In the genomic region with DNA sequence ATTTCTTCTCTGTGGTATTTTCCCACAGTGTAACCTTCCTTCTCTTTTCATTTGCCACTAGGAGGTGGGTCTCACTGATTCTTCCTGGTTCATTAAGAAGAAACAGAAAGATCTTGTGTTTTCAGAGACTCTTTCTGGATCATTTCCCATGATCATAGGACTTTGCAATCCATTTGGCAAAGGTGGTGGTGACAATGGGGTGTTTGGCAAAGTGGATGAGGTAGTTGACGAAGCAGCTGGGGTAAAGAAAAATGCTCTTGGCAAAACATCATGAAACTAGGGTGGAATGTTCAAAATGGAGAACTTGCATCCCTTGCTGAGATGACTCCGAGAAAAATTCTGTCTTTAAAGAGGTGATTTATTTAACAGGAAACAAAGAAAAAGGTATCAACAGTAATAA, we compare ENCODE assay signal across 10 cellular contexts. TPM values are rescaled to one million over a fixed set of nuclear protein-coding genes. Genes with fewer than 3 reads are reported as not detected.
DNase-seq lines count a peak whose midpoint lies in the region; ATAC-seq, FAIRE-seq and TF ChIP-seq lines count a peak whose summit lies in the region.
"Had no signal": no experiment of that assay in that cellular context is flagged by ENCODE, and none has a peak within 500 bp of the region (broad histone marks: within the 10 kb centered on the region; RNA-seq: fewer than 3 reads in every experiment).

No MANE protein-coding gene starts in this region.

- no peak overlapping the region for H2BK5ac ChIP-seq in neuronal stem cell (ENCODE audit: low read length)

- H3K4me3 ChIP-seq in AG04449 (ENCODE audit: low read depth, low read length): no peak overlapping the region
- H3K4me3 ChIP-seq in HUES48 (ENCODE audit: low read depth, low read length): no peak overlapping the region
- H3K4me3 ChIP-seq in endodermal cell (ENCODE audit: low read length): no peak overlapping the region
- H3K4me3 ChIP-seq in neuronal stem cell (ENCODE audit: low read length in 2 of 2): no peak overlapping the region

- TF ChIP-seq CTCF in AG04449 (IDR thresholded peaks at IDR 0.05; ENCODE audit: insufficient read depth, low read length, missing control alignments) (no peak), endodermal cell (conservative IDR thresholded peaks at IDR 0.05) (peak; percentile 14)

- H3K27me3 ChIP-seq in HUES48 (ENCODE audit: control insufficient read depth, insufficient read depth, low read length) (no peaks in the 10 kb centered on the region), endodermal cell (ENCODE audit: control insufficient read depth, insufficient read depth, low read length, poor library complexity, severe bottlenecking) (no peaks in the 10 kb centered on the region), neuronal stem cell (ENCODE audit: control insufficient read depth in 3 of 3, insufficient read depth in 3 of 3, low read depth in 1 of 3, low read length in 3 of 3) (no peaks in the 10 kb centered on the region)

- WGBS in endodermal cell (ENCODE audit: insufficient coverage in 1 of 2, insufficient read length in 1 of 2), 2 experiments: 100% methylated on average over 2 of the region's 2 CpGs
- no CpG with 5 or more reads among the region's 2 CpGs for WGBS in neuronal stem cell (ENCODE audit: extremely low coverage in 2 of 2, insufficient read length in 2 of 2, insufficient replicate concordance in 1 of 2), 2 donors

- no peaks in the 10 kb centered on the region for H3K79me1 ChIP-seq in neuronal stem cell (ENCODE audit: low read depth, low read length)

- H3K14ac ChIP-seq in neuronal stem cell (ENCODE audit: low read length): no peak overlapping the region

- no peak overlapping the region for H3K4me3 Mint-ChIP-seq in endodermal cell

- no peak overlapping the region for H2AK5ac ChIP-seq in neuronal stem cell (ENCODE audit: low read depth, low read length)

- peaks cover 14% of the 10 kb centered on the region; the same call in 1 of the 2 replicates for H3K36me3 ChIP-seq in HUES48 (ENCODE audit: control insufficient read depth, insufficient read depth, low read length)
- no peaks in the 10 kb centered on the region for H3K36me3 ChIP-seq in endodermal cell (ENCODE audit: control insufficient read depth, insufficient read depth, low read length)
- H3K36me3 ChIP-seq in neuronal stem cell (replicated peaks in 1 of 2; ENCODE audit: control insufficient read depth in 2 of 2, insufficient read depth in 2 of 2, low read length in 2 of 2): no peaks in the 10 kb centered on the region

- H3K27me3 Mint-ChIP-seq in endodermal cell (ENCODE audit: insufficient read depth): no peaks in the 10 kb centered on the region

- CTCF ChIA-PET in AG04449 (lab: Yijun Ruan, JAX): interaction anchor here (0.8 to 1.7 kb wide), 2 partner anchors 8 to 19 kb away, joined by 3 to 9 read pairs; no protein-coding TSS in a partner anchor

- H3K23ac ChIP-seq in neuronal stem cell (ENCODE audit: low read depth, low read length, poor library complexity): no peak overlapping the region

- H3K9me3 Mint-ChIP-seq in endodermal cell: no peaks in the 10 kb centered on the region

- POLR2A ChIA-PET in AG04449 (lab: Yijun Ruan, JAX): no interaction called here

- no peak overlapping the region for H3K4ac ChIP-seq in neuronal stem cell (ENCODE audit: low read length)

- no peaks in the 10 kb centered on the region for H3K9me3 ChIP-seq in HUES48 (ENCODE audit: control insufficient read depth, insufficient read depth, low read length)
- H3K9me3 ChIP-seq in endodermal cell (ENCODE audit: control insufficient read depth, low read length): no peaks in the 10 kb centered on the region
- no peaks in the 10 kb centered on the region for H3K9me3 ChIP-seq in neuronal stem cell (replicated peaks in 1 of 2; ENCODE audit: control insufficient read depth in 2 of 2, insufficient read depth in 1 of 2, low read depth in 1 of 2, low read length in 2 of 2)

- H3K18ac ChIP-seq in neuronal stem cell (ENCODE audit: low read length): no peak overlapping the region

- no peak overlapping the region for H2BK120ac ChIP-seq in neuronal stem cell (ENCODE audit: low read depth, low read length)

- ATAC-seq in HG03460 (IDR thresholded peaks at IDR 0.05; ENCODE audit: unreplicated experiment): no peak

- no peak overlapping the region for H2AFZ ChIP-seq in neuronal stem cell (ENCODE audit: low read length)

- H3K4me2 ChIP-seq in neuronal stem cell (ENCODE audit: insufficient read depth, low read length, poor library complexity, severe bottlenecking): no peak overlapping the region

- peaks cover 29% of the 10 kb centered on the region for H3K4me1 ChIP-seq in HUES48 (ENCODE audit: control insufficient read depth, insufficient read depth, low read length)
- peaks cover 21% of the 10 kb centered on the region for H3K4me1 ChIP-seq in endodermal cell (ENCODE audit: control insufficient read depth, insufficient read depth, low read length)
- H3K4me1 ChIP-seq in neuronal stem cell (ENCODE audit: control insufficient read depth in 2 of 2, insufficient read depth in 1 of 2, low read depth in 1 of 2, low read length in 2 of 2): peaks cover 30 to 32% of the 10 kb centered on the region in 2 donors

- H3K36me3 Mint-ChIP-seq in endodermal cell (ENCODE audit: low read depth): peaks cover 11% of the 10 kb centered on the region

- peaks cover 49% of the 10 kb centered on the region for H3K4me1 Mint-ChIP-seq in endodermal cell

- no peak overlapping the region for H4K8ac ChIP-seq in neuronal stem cell (ENCODE audit: low read depth, low read length)

- H2BK12ac ChIP-seq in neuronal stem cell (ENCODE audit: low read length): no peak overlapping the region

- peak overlapping the region; percentile 26 for H3K27ac Mint-ChIP-seq in endodermal cell

- H3K27ac ChIP-seq in HUES48 (ENCODE audit: low read depth, low read length) (peak overlapping the region; percentile 32), endodermal cell (ENCODE audit: low read depth, low read length) (no peak overlapping the region), neuronal stem cell (replicated peaks; ENCODE audit: low read length) (peak overlapping the region; percentile 10)

- no peak overlapping the region for H4K91ac ChIP-seq in neuronal stem cell (ENCODE audit: low read depth, low read length, poor library complexity)

- FAIRE-seq in frontal cortex (lab: Jason Lieb, UNC): no peak

- H2BK15ac ChIP-seq in neuronal stem cell (ENCODE audit: low read length): no peak overlapping the region

- peak; percentile 55 for DNase-seq in AG04449 (ENCODE audit: low read depth, low spot score)
- DNase-seq in endodermal cell: no peak
- no peak for DNase-seq in neuronal stem cell (ENCODE audit: low spot score)
- DNase-seq in frontal cortex (ENCODE audit: low spot score in 2 of 2): no peak
- no peak for DNase-seq in AML-193 (lab: John Stamatoyannopoulos, UW)
- DNase-seq in T-helper 1 cell: no peak
- DNase-seq: COR-L47, HCEC 1CT had no signal

- H3K9ac ChIP-seq in HUES48 (ENCODE audit: low read depth, low read length): no peak overlapping the region
- no peak overlapping the region for H3K9ac ChIP-seq in endodermal cell (ENCODE audit: extremely low read depth, low read length, poor library complexity, severe bottlenecking)
- no peak overlapping the region for H3K9ac ChIP-seq in neuronal stem cell (ENCODE audit: low read depth, low read length, poor library complexity)

RNA-seq across cellular contexts. Expression of a gene that starts 50.6 kb away (rescaled TPM):
- total RNA-seq in endodermal cell (10 to 100 TPM; 15.1 to 18.8 TPM), frontal cortex (6.1 TPM)
- 3.9 TPM for polyA plus RNA-seq in endodermal cell (2013, experiment 1 of 2)
- polyA plus RNA-seq in endodermal cell (2013, experiment 2 of 2): 5.3 TPM
- 2.5 TPM for polyA plus RNA-seq in neuronal stem cell (2013, experiment 1 of 2)
- 2.1 TPM for polyA plus RNA-seq in neuronal stem cell (2013, experiment 2 of 2)
